Comparison of ENCODE assay signal across 1 cellular context in the genomic region with DNA sequence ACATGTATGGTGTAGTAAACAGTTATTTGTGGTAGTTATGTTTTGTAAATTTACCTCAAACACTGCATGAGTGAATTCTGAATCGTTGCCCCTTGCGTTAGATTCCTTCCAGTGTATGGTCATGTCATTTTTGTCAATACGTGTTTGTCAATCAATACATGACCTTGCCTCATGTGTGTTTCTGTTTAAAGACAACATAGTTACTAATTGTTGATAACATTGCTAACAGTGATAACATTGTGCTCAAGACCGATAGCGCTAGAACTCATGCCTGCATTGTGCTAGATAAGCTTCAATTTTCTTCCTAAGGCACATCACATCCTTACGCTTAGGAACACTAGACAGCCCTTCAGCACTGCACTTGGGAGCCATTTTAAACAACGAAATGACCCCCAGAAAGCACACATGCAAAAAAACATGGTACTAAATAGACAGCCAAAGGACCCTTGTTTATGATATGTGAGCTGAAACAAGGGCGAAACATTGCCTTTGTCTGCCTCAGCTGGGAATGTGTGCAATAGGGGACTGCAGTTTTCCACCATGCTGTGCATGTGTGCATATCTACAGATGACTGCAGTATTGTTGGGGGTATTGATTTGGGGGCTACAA.
TF ChIP-seq lines count a peak whose summit lies in the region.

No MANE protein-coding gene starts in this region.

TF ChIP-seq in K562, 482 proteins besides CTCF, POLR2A, EP300 and RAD21 (continued from another document):
- no peak for TF ChIP-seq ZNF384 (IDR thresholded peaks at IDR 0.05; ENCODE audit: low read depth, low read length)
- peak; percentile 100 for TF ChIP-seq ARID1B (IDR thresholded peaks at IDR 0.05)
- TF ChIP-seq FOXM1 (IDR thresholded peaks at IDR 0.05; ENCODE audit: low read depth), result peak; percentile 97
- no peak for TF ChIP-seq FOXM1 (CRISPR knock-in tag; IDR thresholded peaks at IDR 0.05; ENCODE audit: low read depth)
- TF ChIP-seq, protein P1, sequence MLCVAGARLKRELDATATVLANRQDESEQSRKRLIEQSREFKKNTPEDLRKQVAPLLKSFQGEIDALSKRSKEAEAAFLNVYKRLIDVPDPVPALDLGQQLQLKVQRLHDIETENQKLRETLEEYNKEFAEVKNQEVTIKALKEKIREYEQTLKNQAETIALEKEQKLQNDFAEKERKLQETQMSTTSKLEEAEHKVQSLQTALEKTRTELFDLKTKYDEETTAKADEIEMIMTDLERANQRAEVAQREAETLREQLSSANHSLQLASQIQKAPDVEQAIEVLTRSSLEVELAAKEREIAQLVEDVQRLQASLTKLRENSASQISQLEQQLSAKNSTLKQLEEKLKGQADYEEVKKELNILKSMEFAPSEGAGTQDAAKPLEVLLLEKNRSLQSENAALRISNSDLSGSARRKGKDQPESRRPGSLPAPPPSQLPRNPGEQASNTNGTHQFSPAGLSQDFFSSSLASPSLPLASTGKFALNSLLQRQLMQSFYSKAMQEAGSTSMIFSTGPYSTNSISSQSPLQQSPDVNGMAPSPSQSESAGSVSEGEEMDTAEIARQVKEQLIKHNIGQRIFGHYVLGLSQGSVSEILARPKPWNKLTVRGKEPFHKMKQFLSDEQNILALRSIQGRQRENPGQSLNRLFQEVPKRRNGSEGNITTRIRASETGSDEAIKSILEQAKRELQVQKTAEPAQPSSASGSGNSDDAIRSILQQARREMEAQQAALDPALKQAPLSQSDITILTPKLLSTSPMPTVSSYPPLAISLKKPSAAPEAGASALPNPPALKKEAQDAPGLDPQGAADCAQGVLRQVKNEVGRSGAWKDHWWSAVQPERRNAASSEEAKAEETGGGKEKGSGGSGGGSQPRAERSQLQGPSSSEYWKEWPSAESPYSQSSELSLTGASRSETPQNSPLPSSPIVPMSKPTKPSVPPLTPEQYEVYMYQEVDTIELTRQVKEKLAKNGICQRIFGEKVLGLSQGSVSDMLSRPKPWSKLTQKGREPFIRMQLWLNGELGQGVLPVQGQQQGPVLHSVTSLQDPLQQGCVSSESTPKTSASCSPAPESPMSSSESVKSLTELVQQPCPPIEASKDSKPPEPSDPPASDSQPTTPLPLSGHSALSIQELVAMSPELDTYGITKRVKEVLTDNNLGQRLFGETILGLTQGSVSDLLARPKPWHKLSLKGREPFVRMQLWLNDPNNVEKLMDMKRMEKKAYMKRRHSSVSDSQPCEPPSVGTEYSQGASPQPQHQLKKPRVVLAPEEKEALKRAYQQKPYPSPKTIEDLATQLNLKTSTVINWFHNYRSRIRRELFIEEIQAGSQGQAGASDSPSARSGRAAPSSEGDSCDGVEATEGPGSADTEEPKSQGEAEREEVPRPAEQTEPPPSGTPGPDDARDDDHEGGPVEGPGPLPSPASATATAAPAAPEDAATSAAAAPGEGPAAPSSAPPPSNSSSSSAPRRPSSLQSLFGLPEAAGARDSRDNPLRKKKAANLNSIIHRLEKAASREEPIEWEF (CRISPR knock-in tag; IDR thresholded peaks at IDR 0.05), result peak; percentile 95
- no peak for TF ChIP-seq HDGF (IDR thresholded peaks at IDR 0.05)
- TF ChIP-seq, protein P2, sequence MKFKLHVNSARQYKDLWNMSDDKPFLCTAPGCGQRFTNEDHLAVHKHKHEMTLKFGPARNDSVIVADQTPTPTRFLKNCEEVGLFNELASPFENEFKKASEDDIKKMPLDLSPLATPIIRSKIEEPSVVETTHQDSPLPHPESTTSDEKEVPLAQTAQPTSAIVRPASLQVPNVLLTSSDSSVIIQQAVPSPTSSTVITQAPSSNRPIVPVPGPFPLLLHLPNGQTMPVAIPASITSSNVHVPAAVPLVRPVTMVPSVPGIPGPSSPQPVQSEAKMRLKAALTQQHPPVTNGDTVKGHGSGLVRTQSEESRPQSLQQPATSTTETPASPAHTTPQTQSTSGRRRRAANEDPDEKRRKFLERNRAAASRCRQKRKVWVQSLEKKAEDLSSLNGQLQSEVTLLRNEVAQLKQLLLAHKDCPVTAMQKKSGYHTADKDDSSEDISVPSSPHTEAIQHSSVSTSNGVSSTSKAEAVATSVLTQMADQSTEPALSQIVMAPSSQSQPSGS (CRISPR knock-in tag; IDR thresholded peaks at IDR 0.05), result no peak
- TF ChIP-seq RBFOX2 (IDR thresholded peaks at IDR 0.05; ENCODE audit: low read depth, low read length), result no peak
- peak in 1 of 2 experiments; percentile 70; a peak in 1 of 4 replicates for TF ChIP-seq ETV6 (IDR thresholded peaks at IDR 0.05; ENCODE audit: borderline replicate concordance in 1 of 2, low read depth in 2 of 2, low read length in 1 of 2)
- no peak for TF ChIP-seq ETV6 (CRISPR knock-in tag; IDR thresholded peaks at IDR 0.05; ENCODE audit: borderline replicate concordance)
- peak; percentile 73 for TF ChIP-seq BCOR (IDR thresholded peaks at IDR 0.05)
- peak; percentile 66 to 89; a peak in 3 of 4 replicates for TF ChIP-seq FOXA3 (CRISPR knock-in tag; conservative IDR thresholded peaks at IDR 0.05 in 1 of 2, IDR thresholded peaks at IDR 0.05 in 1 of 2)
